Comparison of ENCODE assay signal across 28 cellular contexts in the genomic region with DNA sequence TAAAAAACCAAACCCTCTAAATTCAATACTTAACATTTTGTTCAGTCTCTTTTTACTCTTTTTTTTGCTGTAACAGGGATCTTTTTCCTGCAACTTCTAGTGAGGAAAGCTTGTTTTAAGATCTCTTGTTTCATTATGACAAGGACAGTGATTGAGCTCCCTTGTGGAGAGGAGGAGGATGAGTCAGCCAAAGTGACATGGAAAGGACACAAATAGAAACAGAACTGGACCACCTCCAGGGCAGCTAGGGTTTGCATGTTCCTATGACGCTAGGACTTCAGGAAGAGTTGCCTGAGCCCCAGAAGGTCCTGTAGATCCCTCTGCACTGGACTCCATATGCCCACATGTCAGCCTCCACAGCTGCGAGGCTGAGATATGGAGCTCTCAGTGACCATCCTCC.
DNase-seq lines count a peak whose midpoint lies in the region; ATAC-seq and TF ChIP-seq lines count a peak whose summit lies in the region.
"Had no signal": no experiment of that assay in that cellular context is flagged by ENCODE, and none has a peak within 500 bp of the region (broad histone marks: within the 10 kb centered on the region; RNA-seq: fewer than 3 reads in every experiment).

No MANE protein-coding gene starts in this region.

- H3K4me1 ChIP-seq in heart left ventricle, result peaks cover 0 to 11% (median 0%) of the 10 kb centered on the region in 12 donors
- H3K4me1 ChIP-seq: esophagus squamous epithelium, pancreas, sigmoid colon had no signal

- no peak for TF ChIP-seq POLR2A in heart left ventricle (IDR thresholded peaks at IDR 0.05)

- H3K27me3 ChIP-seq in heart left ventricle, result no peaks in the 10 kb centered on the region
- H3K27me3 ChIP-seq: brain microvascular endothelial cell, esophagus squamous epithelium, pancreas, sigmoid colon had no signal

- H3K36me3 Mint-ChIP-seq in type B pancreatic cell, result no peaks in the 10 kb centered on the region
- H3K36me3 Mint-ChIP-seq: CD14-positive monocyte, WTC11 had no signal

- H3K27me3 Mint-ChIP-seq in type B pancreatic cell, result no peaks in the 10 kb centered on the region

- no peak overlapping the region for H3K4me3 Mint-ChIP-seq in type B pancreatic cell
- H3K4me3 Mint-ChIP-seq: activated naive CD8-positive, alpha-beta T cell treated with anti-CD3 and anti-CD28 coated beads, Interleukin-2, amount 50 U/mL, for 24 hours; CD14-positive monocyte; endodermal cell; HFFc6; nephron progenitor cell; T-helper 2 cell treated with Interferon-gamma antibody and Interleukin-4, amounts not matched to agents 5 μg/mL and 100 μg/mL, for 36 hours; WTC11 had no signal

- ATAC-seq in heart left ventricle (peak; percentile 91 to 98 (median 98)), HG03135 (IDR thresholded peaks at IDR 0.05; ENCODE audit: unreplicated experiment) (no peak)
- ATAC-seq: activated naive CD8-positive, alpha-beta T cell treated with anti-CD3 and anti-CD28 coated beads, Interleukin-2, amount 50 U/mL, for 24 hours; left lobe of liver; pancreas had no signal

- no peak overlapping the region for H3K27ac Mint-ChIP-seq in type B pancreatic cell
- H3K27ac Mint-ChIP-seq: activated naive CD8-positive, alpha-beta T cell treated with anti-CD3 and anti-CD28 coated beads, Interleukin-2, amount 50 U/mL, for 24 hours; CD14-positive monocyte; endodermal cell; HFFc6; nephron progenitor cell; T-helper 2 cell treated with Interferon-gamma antibody and Interleukin-4, amounts not matched to agents 5 μg/mL and 100 μg/mL, for 36 hours; WTC11 had no signal

- no peaks in the 10 kb centered on the region for H3K9me3 ChIP-seq in heart left ventricle
- H3K9me3 ChIP-seq: esophagus squamous epithelium, pancreas, sigmoid colon had no signal

- DNase-seq in COLO829 (ENCODE audit: low spot score) (peak; percentile 61), RPMI7951 (ENCODE audit: low read depth) (peak; percentile 77), heart left ventricle (peak in 4 of 5 donors; percentile 66 to 74 (median 72)), pons (ENCODE audit: low spot score) (peak; percentile 12), type B pancreatic cell (ENCODE audit: extremely low spot score, unreplicated experiment) (no peak), activated gamma-delta T cell (lab: John Stamatoyannopoulos, UW) (no peak)
- no peak for DNase-seq in NK-92 treated with Interleukin-12 subunit alpha and Interleukin-12 subunit beta, amount 100 ng/mL, for 24 hours (lab: John Stamatoyannopoulos, UW)
- DNase-seq: activated CD4-positive, alpha-beta T cell treated with anti-CD3 and anti-CD28 coated beads, Interleukin-2, amount 50 U/mL, for 48 hours; activated effector memory CD4-positive, alpha-beta T cell treated with Interleukin-2 at 50 U/mL for 16 hours; activated naive CD8-positive, alpha-beta T cell treated with anti-CD3 and anti-CD28 coated beads, Interleukin-2, amount 50 U/mL, for 24 hours; brain microvascular endothelial cell; endodermal cell; esophagus squamous epithelium; HFFc6; NCI-H1105; NCI-H2029; NCI-H345; nephron progenitor cell; pancreas; sigmoid colon had no signal

- H3K4me3 ChIP-seq in heart left ventricle, result no peak overlapping the region
- H3K4me3 ChIP-seq: coronary artery, esophagus squamous epithelium, pancreas, sigmoid colon, SK-N-MC had no signal

- intact Hi-C loops in heart left ventricle (cut with DNase I), result loop anchor here in 1 of 10 donors (2.0 kb wide), 1 partner anchor 71 kb away; no protein-coding TSS in a partner anchor

- H3K4me1 Mint-ChIP-seq in type B pancreatic cell (ENCODE audit: unreplicated experiment), result no peaks in the 10 kb centered on the region
- H3K4me1 Mint-ChIP-seq: activated naive CD8-positive, alpha-beta T cell treated with anti-CD3 and anti-CD28 coated beads, Interleukin-2, amount 50 U/mL, for 24 hours; CD14-positive monocyte had no signal

- no peak for TF ChIP-seq CTCF in heart left ventricle (IDR thresholded peaks at IDR 0.05)
- TF ChIP-seq CTCF in type B pancreatic cell (conservative IDR thresholded peaks at IDR 0.05), result no peak

- peak overlapping the region in 11 of 12 donors; percentile 9 to 75 (median 48) for H3K27ac ChIP-seq in heart left ventricle
- H3K27ac ChIP-seq: brain microvascular endothelial cell, coronary artery, esophagus squamous epithelium, HL-60, pancreas, sigmoid colon, SK-N-MC had no signal

- no peaks in the 10 kb centered on the region for H3K9me3 Mint-ChIP-seq in type B pancreatic cell
- H3K9me3 Mint-ChIP-seq: activated naive CD8-positive, alpha-beta T cell treated with anti-CD3 and anti-CD28 coated beads, Interleukin-2, amount 50 U/mL, for 24 hours; endodermal cell; nephron progenitor cell; T-helper 2 cell treated with Interferon-gamma antibody and Interleukin-4, amounts not matched to agents 5 μg/mL and 100 μg/mL, for 36 hours; WTC11 had no signal

- 49 to 57% (median 55%) methylated on average over 2 of the region's 2 CpGs for WGBS in heart left ventricle, 4 donors

- H3K36me3 ChIP-seq in heart left ventricle, result no peaks in the 10 kb centered on the region
- H3K36me3 ChIP-seq: brain microvascular endothelial cell, esophagus squamous epithelium, pancreas, sigmoid colon had no signal

Comparison
In these comparisons a context has a peak if more than half of its experiments do, and no peak if none do; other contexts are left out.
1. DNase-seq: peak in COLO829 (single experiment), RPMI7951 (single experiment), heart left ventricle (4 of 5) and pons (single experiment); none in type B pancreatic cell (single experiment), activated gamma-delta T cell (single experiment) and NK-92 treated with Interleukin-12 subunit alpha and Interleukin-12 subunit beta, amount 100 ng/mL, for 24 hours (single experiment).